In genomic region chr1:53656062-53656915, GRCh38 we compare ENCODE assay signal across 12 cellular contexts.
DNase-seq lines count a peak whose midpoint lies in the region; TF ChIP-seq lines count a peak whose summit lies in the region.
"Had no signal": no experiment of that assay in that cellular context is flagged by ENCODE, and none has a peak within 500 bp of the region (broad histone marks: within the 10 kb centered on the region; RNA-seq: fewer than 3 reads in every experiment).

No MANE protein-coding gene starts in this region.

- H3K36me3 Mint-ChIP-seq in brain (no peaks in the 10 kb centered on the region), mesothelial cell of epicardium (no peaks in the 10 kb centered on the region)

- H3K4me3 Mint-ChIP-seq in brain (peak overlapping the region in 1 of 5 experiments; percentile 19), mesothelial cell of epicardium (no peak overlapping the region)

- H3K4me1 Mint-ChIP-seq in brain (peaks cover 7% of the 10 kb centered on the region), mesothelial cell of epicardium (peaks cover 25% of the 10 kb centered on the region)

- peak overlapping the region; percentile 12 to 68 (median 32) for H3K27ac Mint-ChIP-seq in brain
- H3K27ac Mint-ChIP-seq in mesothelial cell of epicardium = peak overlapping the region; percentile 7

- DNase-seq in AG20443 (ENCODE audit: low spot score) = peak; percentile 81
- peak; percentile 73 for DNase-seq in HT1080 (ENCODE audit: low read depth)
- no peak for DNase-seq in mesothelial cell of epicardium (ENCODE audit: low spot score in 2 of 2, unreplicated experiment in 2 of 2)
- DNase-seq in activated naive CD4-positive, alpha-beta T cell (lab: John Stamatoyannopoulos, UW) = no peak
- no peak for DNase-seq in HuH-7.5 (ENCODE audit: low spot score)
- no peak for DNase-seq in kidney tubule cell (ENCODE audit: low spot score)
- no peak for DNase-seq in activated naive CD4-positive, alpha-beta T cell treated with anti-CD3 and anti-CD28 coated beads, Interleukin-2, amount 50 U/mL, for 16 hours
- DNase-seq: activated CD4-positive, alpha-beta T cell treated with anti-CD3 and anti-CD28 coated beads for 1 hour; erythroblast; NCI-H2081 treated with DMSO at 0.1 percent for 48 hours; SW 1271 had no signal

- no peaks in the 10 kb centered on the region for H3K9me3 Mint-ChIP-seq in brain
- no peaks in the 10 kb centered on the region for H3K9me3 Mint-ChIP-seq in mesothelial cell of epicardium

- no peak for TF ChIP-seq CTCF in brain (conservative IDR thresholded peaks at IDR 0.05)
- no peak for TF ChIP-seq CTCF in mesothelial cell of epicardium (IDR thresholded peaks at IDR 0.05; ENCODE audit: unreplicated experiment)

- H3K27me3 Mint-ChIP-seq in brain = peaks cover 15% of the 10 kb centered on the region
- peaks cover 19% of the 10 kb centered on the region for H3K27me3 Mint-ChIP-seq in mesothelial cell of epicardium (ENCODE audit: low read depth)

Comparison
In these comparisons a context has a peak if more than half of its experiments do, and no peak if none do; other contexts are left out.
1. DNase-seq: peak in AG20443 (single experiment) and HT1080 (single experiment); none in mesothelial cell of epicardium (0 of 2), activated naive CD4-positive, alpha-beta T cell (0 of 4), HuH-7.5 (single experiment), kidney tubule cell (single experiment) and activated naive CD4-positive, alpha-beta T cell treated with anti-CD3 and anti-CD28 coated beads, Interleukin-2, amount 50 U/mL, for 16 hours (single experiment).